In the genomic region with DNA sequence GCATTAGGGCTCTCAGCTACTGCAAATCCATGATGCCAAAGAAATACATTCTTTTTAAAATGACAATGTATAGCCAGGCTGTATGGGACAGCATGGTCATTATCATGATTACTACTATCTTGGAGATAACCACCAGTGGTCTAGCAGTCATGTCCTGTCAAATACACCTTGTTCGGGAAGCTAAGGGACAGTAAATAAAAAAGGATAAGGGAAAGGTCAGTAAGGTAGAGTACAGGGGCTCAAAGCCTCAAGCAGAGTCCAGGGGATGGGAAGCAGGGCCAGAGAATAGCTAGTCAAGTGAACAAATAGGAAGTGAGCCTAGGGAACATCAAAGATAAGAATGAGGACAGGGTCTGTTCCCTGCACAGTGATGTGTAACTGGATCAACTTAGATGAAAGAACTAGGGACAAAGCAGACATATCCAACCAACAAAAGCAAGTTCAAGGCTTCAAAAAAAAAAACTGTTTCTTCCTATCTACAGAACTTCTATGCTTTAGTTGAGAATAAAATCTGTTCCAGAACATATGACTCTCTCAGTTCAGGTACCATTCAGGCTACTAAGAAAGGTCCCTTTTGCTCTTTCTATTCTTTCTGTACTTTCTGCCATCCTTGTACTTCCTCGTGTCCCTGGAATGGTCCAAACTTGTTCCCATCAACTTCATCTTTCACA, we compare ENCODE assay signal across 21 cellular contexts.
"Had no signal": no experiment of that assay in that cellular context is flagged by ENCODE, and none has a peak within 500 bp of the region (broad histone marks: within the 10 kb centered on the region; RNA-seq: fewer than 3 reads in every experiment).

No MANE protein-coding gene starts in this region.

- H3K27ac Mint-ChIP-seq: activated naive CD4-positive, alpha-beta T cell treated with anti-CD3 and anti-CD28 coated beads, Interleukin-2, amount 10 ng/mL, durations not matched to agents 7 days and 5 days; dendritic cell treated with granulocyte-macrophage colony-stimulating factor and Interleukin-4, amounts not matched to agents 40 ng/mL and 50 ng/mL, for 4 days; natural killer cell treated with Interleukin-12 subunit alpha and Interleukin-12 subunit beta and Interleukin-15 and Interleukin-18, amount 100 ng/mL, for 72 hours; WTC11 had no signal

- H3K4me3 ChIP-seq: heart left ventricle, left lung, sigmoid colon, smooth muscle cell, thoracic aorta, upper lobe of left lung had no signal

- H3K27ac ChIP-seq: left lung, parathyroid adenoma, thoracic aorta, upper lobe of left lung had no signal

- H3K9ac ChIP-seq: parathyroid adenoma had no signal

- DNase-seq: activated CD4-positive, alpha-beta T cell treated with anti-CD3 and anti-CD28 coated beads, Interleukin-2, amount 50 U/mL, for 4 hours; activated CD8-positive, alpha-beta memory T cell treated with anti-CD3 and anti-CD28 coated beads for 24 hours; activated CD8-positive, alpha-beta memory T cell treated with anti-CD3 and anti-CD28 coated beads, Interleukin-2, amount 50 U/mL, for 4 hours; activated naive CD4-positive, alpha-beta T cell treated with anti-CD3 and anti-CD28 coated beads, Interleukin-2, amount 10 ng/mL, durations not matched to agents 7 days and 5 days; activated T-cell treated with anti-CD3 and anti-CD28 coated beads, Interleukin-2, amount 50 U/mL, for 4 hours; effector CD4-positive, alpha-beta T cell; heart left ventricle; kidney; left lung; midbrain; sigmoid colon; stimulated activated CD4-positive, alpha-beta T cell treated with anti-CD3 and anti-CD28 coated beads, Interleukin-4, amount 100 ng/mL, for 1 hour; stimulated activated naive CD4-positive, alpha-beta T cell; T-helper 9 cell; upper lobe of left lung had no signal

- H3K4me3 Mint-ChIP-seq: activated naive CD4-positive, alpha-beta T cell treated with anti-CD3 and anti-CD28 coated beads, Interleukin-2, amount 10 ng/mL, durations not matched to agents 7 days and 5 days; activated T-cell treated with anti-CD3 and anti-CD28 coated beads, Interleukin-2, amount 50 U/mL, for 4 hours; dendritic cell treated with granulocyte-macrophage colony-stimulating factor and Interleukin-4, amounts not matched to agents 40 ng/mL and 50 ng/mL, for 4 days; natural killer cell treated with Interleukin-12 subunit alpha and Interleukin-12 subunit beta and Interleukin-15 and Interleukin-18, amount 100 ng/mL, for 72 hours; WTC11 had no signal

- H3K36me3 Mint-ChIP-seq: activated naive CD4-positive, alpha-beta T cell treated with anti-CD3 and anti-CD28 coated beads, Interleukin-2, amount 10 ng/mL, durations not matched to agents 7 days and 5 days; natural killer cell treated with Interleukin-12 subunit alpha and Interleukin-12 subunit beta and Interleukin-15 and Interleukin-18, amount 100 ng/mL, for 72 hours had no signal

- H3K4me1 ChIP-seq: left lung, parathyroid adenoma had no signal

- H2AFZ ChIP-seq: parathyroid adenoma had no signal

- H3K36me3 ChIP-seq: heart left ventricle, left lung, sigmoid colon, thoracic aorta, upper lobe of left lung had no signal

- H3K4me1 Mint-ChIP-seq: activated naive CD4-positive, alpha-beta T cell treated with anti-CD3 and anti-CD28 coated beads, Interleukin-2, amount 10 ng/mL, durations not matched to agents 7 days and 5 days had no signal

- H3K9me3 Mint-ChIP-seq: dendritic cell treated with granulocyte-macrophage colony-stimulating factor and Interleukin-4, amounts not matched to agents 40 ng/mL and 50 ng/mL, for 4 days had no signal

- H3K27me3 ChIP-seq: heart left ventricle, left lung, sigmoid colon, upper lobe of left lung had no signal

- H3K79me2 ChIP-seq: parathyroid adenoma had no signal

- H3K27me3 Mint-ChIP-seq: dendritic cell treated with granulocyte-macrophage colony-stimulating factor and Interleukin-4, amounts not matched to agents 40 ng/mL and 50 ng/mL, for 4 days had no signal

- H3K9me3 ChIP-seq: sigmoid colon, thoracic aorta, upper lobe of left lung had no signal
